ENCODE assay signal across 8 cellular contexts in the genomic region with DNA sequence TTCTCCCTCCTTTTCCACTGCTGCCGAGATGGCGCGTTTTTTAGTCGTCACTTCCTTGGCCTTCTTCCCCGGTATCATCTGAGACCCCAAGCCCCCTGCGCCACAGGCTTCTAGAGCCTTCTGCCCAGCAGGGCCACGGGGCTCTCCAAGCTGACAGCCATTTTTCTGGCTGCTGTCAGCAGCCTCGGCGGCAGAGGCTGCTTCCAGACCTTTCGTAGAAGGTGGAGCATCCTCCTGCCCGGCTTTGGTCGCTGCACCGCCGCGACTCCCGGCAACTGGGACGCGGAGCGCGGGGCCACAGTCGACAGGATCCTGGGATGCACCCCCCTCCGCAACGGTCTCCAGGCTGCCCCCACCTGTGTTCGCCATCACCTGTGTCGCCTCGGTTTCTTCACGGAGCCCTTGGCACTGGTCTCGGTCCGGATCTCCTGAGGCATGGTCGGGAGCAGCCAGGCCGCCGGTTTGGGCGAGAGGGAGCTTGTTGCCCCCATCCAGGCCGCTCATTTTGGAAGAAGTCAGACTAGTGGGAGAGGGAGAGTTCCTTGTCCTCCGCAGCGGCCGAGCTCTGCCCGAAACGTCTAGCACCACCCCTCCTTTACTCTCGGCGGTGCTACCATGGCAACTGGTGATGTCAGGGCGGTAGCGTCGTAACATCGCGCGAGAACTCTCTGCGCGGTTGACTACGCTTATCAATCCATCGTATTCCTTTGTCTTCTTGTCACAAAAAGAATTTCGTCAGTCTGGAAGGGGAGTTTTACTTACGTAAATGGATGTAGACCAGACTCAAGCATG. TPM values are rescaled to one million over a fixed set of nuclear protein-coding genes. Genes with fewer than 3 reads are reported as not detected.
DNase-seq lines count a peak whose midpoint lies in the region; ATAC-seq and TF ChIP-seq lines count a peak whose summit lies in the region.

A gene (minus strand): TSS at position 571 of the 792 bp plus-strand sequence. CDS start 67 bp downstream, at position 504.

- H3K79me1 ChIP-seq in trophoblast cell (ENCODE audit: low read length), result peaks cover 11% of the 10 kb centered on the region

- peak within 1 kb of the TSS; percentile 89 for H3K9ac ChIP-seq in trophoblast cell (ENCODE audit: low read length)

- H3K14ac ChIP-seq in trophoblast cell (ENCODE audit: low read length), result peak within 1 kb of the TSS; percentile 82

- H3K4me3 ChIP-seq in adrenal gland (peak within 1 kb of the TSS; percentile 91 to 96 (median 95)), heart left ventricle (peak within 1 kb of the TSS; percentile 61 to 98 (median 90)), trophoblast cell (ENCODE audit: low read depth, low read length) (peak within 1 kb of the TSS; percentile 96), transverse colon (peak within 1 kb of the TSS; percentile 74 to 98 (median 81))

- peak within 1 kb of the TSS; percentile 32 for H3K4ac ChIP-seq in trophoblast cell (ENCODE audit: low read depth, low read length)

- 0 to 1% (median 1%) methylated on average over 31 to 53 of the region's 53 CpGs for WGBS in adrenal gland, 4 donors
- WGBS in heart left ventricle, 4 donors, result 0 to 1% (median 1%) methylated on average over 29 to 53 of the region's 53 CpGs
- WGBS in trophoblast cell (ENCODE audit: extremely low coverage, insufficient coverage, insufficient read length), result no CpG with 5 or more reads among the region's 53 CpGs
- 0 to 3% methylated on average over 16 to 48 of the region's 53 CpGs for whole genome bisulfite sequencing in transverse colon (ENCODE audit: low coverage in 1 of 2), 2 donors

- H4K8ac ChIP-seq in trophoblast cell (ENCODE audit: low read depth, low read length), result peak within 1 kb of the TSS; percentile 82

- no peaks in the 10 kb centered on the region for H3K36me3 ChIP-seq in adrenal gland (replicated peaks in 1 of 2)
- H3K36me3 ChIP-seq in heart left ventricle, result peaks cover 0 to 2% (median 0%) of the 10 kb centered on the region in 9 donors
- peaks cover 0 to 2% of the 10 kb centered on the region in 2 experiments for H3K36me3 ChIP-seq in trophoblast cell (ENCODE audit: control insufficient read depth in 1 of 2, insufficient read depth in 2 of 2, low read length in 2 of 2)
- no peaks in the 10 kb centered on the region for H3K36me3 ChIP-seq in transverse colon

- TF ChIP-seq POLR2A in adrenal gland (IDR thresholded peaks at IDR 0.05) (peak; percentile 90 to 96), heart left ventricle (IDR thresholded peaks at IDR 0.05) (peak in 1 of 2 donors; percentile 94), transverse colon (IDR thresholded peaks at IDR 0.05) (peak; percentile 73)

- peaks cover 42 to 63% of the 10 kb centered on the region in 2 donors for H3K4me1 ChIP-seq in adrenal gland (replicated peaks in 1 of 2)
- H3K4me1 ChIP-seq in heart left ventricle, result peaks cover 0 to 62% (median 49%) of the 10 kb centered on the region in 12 donors
- H3K4me1 ChIP-seq in trophoblast cell (ENCODE audit: control insufficient read depth in 1 of 2, insufficient read depth in 2 of 2, low read length in 2 of 2), result peaks cover 14 to 23% of the 10 kb centered on the region in 2 experiments
- peaks cover 23 to 51% (median 41%) of the 10 kb centered on the region in 4 donors for H3K4me1 ChIP-seq in transverse colon

- peaks cover 15% of the 10 kb centered on the region for H3K79me2 ChIP-seq in trophoblast cell (ENCODE audit: control insufficient read depth, insufficient read depth, low read length, poor library complexity)

- no peak within 1 kb of the TSS for H2AK5ac ChIP-seq in trophoblast cell (ENCODE audit: low read length)

- no peak within 1 kb of the TSS for H2BK120ac ChIP-seq in trophoblast cell (ENCODE audit: insufficient read depth, low read length, poor library complexity)

- peak; percentile 92 for DNase-seq in GM13976 (ENCODE audit: low spot score)
- DNase-seq in NCI-H1436 treated with DMSO at 0.1 percent for 48 hours (lab: John Stamatoyannopoulos, UW), result peak; percentile 88
- DNase-seq in SW480 (ENCODE audit: low spot score), result peak; percentile 89
- DNase-seq in adrenal gland, result peak; percentile 95 to 99 (median 97)
- DNase-seq in heart left ventricle, result peak; percentile 94 to 97 (median 95)
- peak; percentile 96 to 100 for DNase-seq in trophoblast cell
- DNase-seq in transverse colon, result peak; percentile 95

- peak within 1 kb of the TSS; percentile 62 for H3K4me2 ChIP-seq in trophoblast cell (ENCODE audit: low read length)

- no peaks in the 10 kb centered on the region for H3K27me3 ChIP-seq in adrenal gland
- no peaks in the 10 kb centered on the region for H3K27me3 ChIP-seq in heart left ventricle
- H3K27me3 ChIP-seq in trophoblast cell (ENCODE audit: insufficient read depth, low read length), result no peaks in the 10 kb centered on the region
- no peaks in the 10 kb centered on the region for H3K27me3 ChIP-seq in transverse colon

- H2BK5ac ChIP-seq in trophoblast cell (ENCODE audit: low read depth, low read length, poor library complexity), result no peak within 1 kb of the TSS

- no peak within 1 kb of the TSS for H2BK12ac ChIP-seq in trophoblast cell (ENCODE audit: low read length)

- in situ Hi-C loops in GM13976 (cut with MboI; ENCODE audit: low sequenced_read_pairs, unreplicated experiment) (no loop called here), transverse colon (cut with MboI; ENCODE audit: low pct_ligation_motif_present in 1 of 4, low pct_unique_long_range_greater_than_20kb in 1 of 4, low sequenced_read_pairs in 3 of 4) (no loop called here)

- peak within 1 kb of the TSS; percentile 51 for H4K12ac ChIP-seq in trophoblast cell (ENCODE audit: low read depth, low read length)

- peak within 1 kb of the TSS; percentile 82 to 98 (median 87) for H3K27ac ChIP-seq in adrenal gland
- H3K27ac ChIP-seq in heart left ventricle, result peak within 1 kb of the TSS; percentile 72 to 94 (median 88)
- H3K27ac ChIP-seq in trophoblast cell (ENCODE audit: low read depth, low read length), result peak within 1 kb of the TSS; percentile 92
- peak within 1 kb of the TSS; percentile 86 to 93 (median 90) for H3K27ac ChIP-seq in transverse colon

- peak within 1 kb of the TSS; percentile 93 for H2AFZ ChIP-seq in trophoblast cell (ENCODE audit: insufficient read depth, low read length, poor library complexity)

- intact Hi-C loops in adrenal gland (cut with DNase I), result no loop called here
- intact Hi-C loops in heart left ventricle (cut with DNase I), result loop anchor here in 2 of 10 donors (1.0 kb wide), 2 partner anchors 26 to 27 kb away; a partner anchor contains a TSS
- intact Hi-C loops in transverse colon (cut with DNase I; ENCODE audit: low total_unique reads), result no loop called here

- TF ChIP-seq EP300 in transverse colon (IDR thresholded peaks at IDR 0.05; ENCODE audit: low read depth), result no peak

- H3K18ac ChIP-seq in trophoblast cell (ENCODE audit: low read length), result peak within 1 kb of the TSS; percentile 26

- peak within 1 kb of the TSS; percentile 67 for H4K91ac ChIP-seq in trophoblast cell (ENCODE audit: low read depth, low read length)

- TF ChIP-seq CTCF in GM13976 (IDR thresholded peaks at IDR 0.05; ENCODE audit: borderline replicate concordance, control extremely low read depth, extremely low read depth, insufficient read depth, missing control alignments) (no peak), adrenal gland (IDR thresholded peaks at IDR 0.05) (no peak), heart left ventricle (IDR thresholded peaks at IDR 0.05) (no peak), transverse colon (IDR thresholded peaks at IDR 0.05) (no peak)

- ATAC-seq in HG02852 (IDR thresholded peaks at IDR 0.05; ENCODE audit: unreplicated experiment) (peak; percentile 100), heart left ventricle (peak; percentile 97 to 98 (median 98))

- H3K9me3 ChIP-seq in adrenal gland (replicated peaks in 1 of 3) (no peaks in the 10 kb centered on the region), heart left ventricle (no peaks in the 10 kb centered on the region), trophoblast cell (ENCODE audit: insufficient read depth, low read depth, low read length) (peaks cover 5% of the 10 kb centered on the region), transverse colon (no peaks in the 10 kb centered on the region)

- no peak within 1 kb of the TSS for H3K23ac ChIP-seq in trophoblast cell (ENCODE audit: low read length)

RNA-seq across cellular contexts. Expression of the gene that starts here (rescaled TPM):
- total RNA-seq in adrenal gland, result 10 to 100 TPM; 16.2 to 45.7 (median 32.9) TPM
- polyA plus RNA-seq in adrenal gland, result 10 to 100 TPM; 14.6 to 58.4 (median 16.0) TPM
- 10 to 100 TPM; 26.0 to 34.1 (median 30.5) TPM for total RNA-seq in heart left ventricle
- polyA plus RNA-seq in heart left ventricle, result 10 to 100 TPM in 1 of 2 donors, 1 to 10 TPM in 1; 8.0 to 52.8 TPM
- 14.5 and 14.9 TPM in 2 replicates for polyA plus RNA-seq in trophoblast cell (2013)
- 1 to 10 TPM; 3.0 to 7.8 (median 6.4) TPM for total RNA-seq in transverse colon

Comparison
In these comparisons a context has a peak if more than half of its experiments do, and no peak if none do; other contexts are left out.
1. Peak in every context shown above with its lines: DNase-seq, ATAC-seq, H3K4me3 ChIP-seq and H3K27ac ChIP-seq.